In the genomic region with DNA sequence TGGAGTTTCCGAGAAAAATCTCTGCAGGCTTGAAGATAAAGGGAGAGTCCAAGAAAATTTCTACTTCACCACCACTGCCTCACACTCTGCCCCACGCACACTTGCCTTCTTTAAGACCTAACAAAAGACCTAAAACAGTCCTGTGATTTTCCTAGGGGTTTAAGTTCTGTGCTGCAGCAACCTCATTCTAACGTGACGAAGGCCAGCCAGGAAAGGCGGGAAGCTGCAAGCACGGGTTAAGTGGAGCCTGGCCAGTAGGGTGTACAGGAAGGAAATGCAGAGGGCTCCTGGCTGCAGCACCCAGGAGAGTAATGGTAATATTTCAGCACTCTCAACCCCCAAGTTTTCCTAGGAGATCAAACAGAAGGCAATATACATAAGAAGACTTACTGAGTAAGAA, we compare ENCODE assay signal across 8 cellular contexts. TPM values are rescaled to one million over a fixed set of nuclear protein-coding genes. Genes with fewer than 3 reads are reported as not detected.
DNase-seq lines count a peak whose midpoint lies in the region; ATAC-seq and TF ChIP-seq lines count a peak whose summit lies in the region.

No MANE protein-coding gene starts in this region.

- H3K27ac Mint-ChIP-seq in activated naive CD8-positive, alpha-beta T cell treated with anti-CD3 and anti-CD28 coated beads, Interleukin-2, amount 50 U/mL, for 24 hours = no peak overlapping the region

- ATAC-seq in activated naive CD8-positive, alpha-beta T cell treated with anti-CD3 and anti-CD28 coated beads, Interleukin-2, amount 50 U/mL, for 24 hours = no peak
- no peak for ATAC-seq in HG02938 (IDR thresholded peaks at IDR 0.05; ENCODE audit: unreplicated experiment)
- no peak for ATAC-seq in HG02852 (IDR thresholded peaks at IDR 0.05; ENCODE audit: unreplicated experiment)
- no peak for ATAC-seq in HG02798 (IDR thresholded peaks at IDR 0.05; ENCODE audit: poor library complexity, unreplicated experiment)

- H3K4me3 ChIP-seq in HL-60 (replicated peaks; ENCODE audit: insufficient read depth, low read length) (no peak overlapping the region), sigmoid colon (peak overlapping the region; percentile 7 to 95 (median 78))

- no peak for DNase-seq in HL-60 (ENCODE audit: low read depth in 1 of 2, low spot score in 1 of 2)
- DNase-seq in activated naive CD8-positive, alpha-beta T cell treated with anti-CD3 and anti-CD28 coated beads, Interleukin-2, amount 50 U/mL, for 24 hours = peak; percentile 3
- peak; percentile 64 to 67 for DNase-seq in hippocampal formation (lab: John Stamatoyannopoulos, UW)
- peak; percentile 79 for DNase-seq in sigmoid colon
- no peak for DNase-seq in SIG-M5 (lab: John Stamatoyannopoulos, UW)

- H3K27ac ChIP-seq in HL-60 (replicated peaks) = peak overlapping the region; percentile 42; the same call in 1 of the 2 replicates
- H3K27ac ChIP-seq in sigmoid colon = peak overlapping the region; percentile 89 to 96 (median 96)

- peak overlapping the region; percentile 87 for H3K4me3 Mint-ChIP-seq in activated naive CD8-positive, alpha-beta T cell treated with anti-CD3 and anti-CD28 coated beads, Interleukin-2, amount 50 U/mL, for 24 hours

- no peak for TF ChIP-seq POLR2A in sigmoid colon (IDR thresholded peaks at IDR 0.05)

- H3K9me3 Mint-ChIP-seq in activated naive CD8-positive, alpha-beta T cell treated with anti-CD3 and anti-CD28 coated beads, Interleukin-2, amount 50 U/mL, for 24 hours = no peaks in the 10 kb centered on the region

- H3K27me3 ChIP-seq in HL-60 (ENCODE audit: insufficient read depth, poor library complexity, severe bottlenecking) (no peaks in the 10 kb centered on the region), sigmoid colon (no peaks in the 10 kb centered on the region)

- H3K36me3 Mint-ChIP-seq in activated naive CD8-positive, alpha-beta T cell treated with anti-CD3 and anti-CD28 coated beads, Interleukin-2, amount 50 U/mL, for 24 hours (ENCODE audit: low read depth) = no peaks in the 10 kb centered on the region

- peaks cover 29% of the 10 kb centered on the region for H3K4me1 Mint-ChIP-seq in activated naive CD8-positive, alpha-beta T cell treated with anti-CD3 and anti-CD28 coated beads, Interleukin-2, amount 50 U/mL, for 24 hours

- no peak for TF ChIP-seq EP300 in sigmoid colon (IDR thresholded peaks at IDR 0.05)

- 24 to 41% methylated on average over 6 of the region's 6 CpGs for WGBS in sigmoid colon, 2 donors

- TF ChIP-seq CTCF in HL-60 (IDR thresholded peaks at IDR 0.05; ENCODE audit: insufficient read depth, low read length) (no peak), sigmoid colon (IDR thresholded peaks at IDR 0.05) (peak in 1 of 4 experiments; percentile 5)

- H3K4me1 ChIP-seq in sigmoid colon = peaks cover 0 to 29% (median 22%) of the 10 kb centered on the region in 4 donors

- no peaks in the 10 kb centered on the region for H3K9me3 ChIP-seq in sigmoid colon

- H3K36me3 ChIP-seq in sigmoid colon = no peaks in the 10 kb centered on the region

- intact Hi-C loops in sigmoid colon (cut with DNase I) = loop anchor here (5.0 kb wide), 1 partner anchor 302 kb away; no protein-coding TSS in a partner anchor

- H3K27me3 Mint-ChIP-seq in activated naive CD8-positive, alpha-beta T cell treated with anti-CD3 and anti-CD28 coated beads, Interleukin-2, amount 50 U/mL, for 24 hours = peaks cover 15% of the 10 kb centered on the region

RNA-seq across cellular contexts. Expression of gene SPATA6, which starts 1.5 kb away (rescaled TPM):
- total RNA-seq in sigmoid colon = 10 to 100 TPM; 17.6 to 31.4 (median 19.3) TPM
- 1 to 10 TPM; 3.7 to 4.8 (median 3.8) TPM for polyA plus RNA-seq in sigmoid colon

Comparison
In these comparisons a context has a peak if more than half of its experiments do, and no peak if none do; other contexts are left out.
1. DNase-seq: peak in activated naive CD8-positive, alpha-beta T cell treated with anti-CD3 and anti-CD28 coated beads, Interleukin-2, amount 50 U/mL, for 24 hours (single experiment), hippocampal formation (2 of 2) and sigmoid colon (single experiment); none in HL-60 (0 of 2) and SIG-M5 (single experiment).